In the genomic region with DNA sequence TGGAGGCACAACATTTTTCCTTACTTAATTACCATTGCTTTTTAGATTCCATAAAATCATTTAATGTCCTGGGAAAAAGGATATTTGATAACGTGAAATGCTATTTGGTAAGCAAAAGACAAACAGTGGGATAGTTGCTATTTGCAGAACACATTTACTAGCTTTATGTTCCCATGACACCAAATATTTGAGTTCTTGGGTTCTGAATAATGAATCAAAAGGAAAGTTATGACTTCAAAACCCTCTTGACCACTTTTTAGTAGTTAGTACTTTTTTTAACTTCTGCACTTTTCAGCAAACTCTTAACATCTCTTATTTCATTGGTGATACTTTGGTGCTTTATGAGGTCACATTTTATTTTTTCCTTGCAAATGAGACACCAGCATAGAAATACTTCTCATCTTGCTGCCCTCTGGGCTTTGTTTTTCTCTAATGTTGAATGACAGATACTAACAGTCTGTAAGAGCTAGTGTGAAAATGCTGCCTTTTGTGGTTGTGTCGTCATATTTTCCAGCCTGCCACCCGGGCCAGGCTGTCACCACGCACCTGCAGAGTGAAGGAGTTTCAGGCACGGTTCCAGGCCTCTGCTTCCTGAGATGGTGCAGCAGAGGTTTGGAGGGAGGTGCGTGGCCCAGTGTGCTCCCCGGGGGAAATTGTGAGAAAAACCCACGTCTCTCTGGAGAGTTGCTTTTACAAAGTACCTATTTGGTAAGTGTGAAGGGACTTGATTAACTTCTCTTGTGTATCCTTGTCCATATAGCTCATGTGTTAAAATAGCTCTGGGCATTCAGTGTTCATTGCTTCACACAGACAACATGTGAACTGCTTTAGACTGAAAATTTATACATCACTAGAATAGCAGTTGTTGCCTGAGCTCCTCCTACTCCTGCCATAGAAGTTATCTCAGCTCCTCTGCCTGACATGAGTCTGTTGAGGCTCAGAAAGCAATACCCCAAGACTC, we compare ENCODE assay signal across 9 cellular contexts. TPM values are rescaled to one million over a fixed set of nuclear protein-coding genes. Genes with fewer than 3 reads are reported as not detected.
A peak's percentile ranks its signal among the peaks of the same experiment; 100 is the strongest.
DNase-seq lines count a peak whose midpoint lies in the region; ATAC-seq lines count a peak whose summit lies in the region.
"Had no signal": no experiment of that assay in that cellular context is flagged by ENCODE, and none has a peak within 500 bp of the region (broad histone marks: within the 10 kb centered on the region; RNA-seq: fewer than 3 reads in every experiment).

No MANE protein-coding gene starts in this region.

- H3K4me3 ChIP-seq in CD4-positive, CD25-positive, alpha-beta regulatory T cell (ENCODE audit: low read depth, low read length), result no peak overlapping the region
- H3K4me3 ChIP-seq in SJCRH30, result no peak overlapping the region
- H3K4me3 ChIP-seq: cardiac muscle cell had no signal

- DNase-seq in CD4-positive, CD25-positive, alpha-beta regulatory T cell, result peak; percentile 11 to 44 (median 27)
- DNase-seq in activated CD8-positive, alpha-beta memory T cell treated with anti-CD3 and anti-CD28 coated beads, Interleukin-2, amount 50 U/mL, for 24 hours (ENCODE audit: extremely low read depth), result peak; percentile 20
- peak; percentile 77 for DNase-seq in stimulated activated CD4-positive, alpha-beta T cell treated with anti-CD3 and anti-CD28 coated beads, Interleukin-15, amount 100 ng/mL, for 24 hours
- DNase-seq in SJCRH30 (no peak), GM03348 (ENCODE audit: low spot score) (no peak), AG08396 (ENCODE audit: low spot score) (no peak)

- no peak overlapping the region for H3K27ac ChIP-seq in CD4-positive, CD25-positive, alpha-beta regulatory T cell (ENCODE audit: insufficient read depth, low read length, poor library complexity, severe bottlenecking)
- no peak overlapping the region for H3K27ac ChIP-seq in SJCRH30
- H3K27ac ChIP-seq: cardiac muscle cell had no signal

- peaks cover 0 to 1% (median 0%) of the 10 kb centered on the region in 7 donors for H3K9me3 Mint-ChIP-seq in CD4-positive, CD25-positive, alpha-beta regulatory T cell

- H3K4me1 ChIP-seq in CD4-positive, CD25-positive, alpha-beta regulatory T cell (ENCODE audit: control insufficient read depth, insufficient read depth, low read length, poor library complexity, severe bottlenecking), result peaks cover 6% of the 10 kb centered on the region
- H3K4me1 ChIP-seq in SJCRH30, result no peaks in the 10 kb centered on the region

- H3K36me3 ChIP-seq in CD4-positive, CD25-positive, alpha-beta regulatory T cell (ENCODE audit: control insufficient read depth, insufficient read depth, low read length), result no peaks in the 10 kb centered on the region
- no peaks in the 10 kb centered on the region for H3K36me3 ChIP-seq in SJCRH30
- H3K36me3 ChIP-seq: cardiac muscle cell had no signal

- no peaks in the 10 kb centered on the region for H3K27me3 ChIP-seq in CD4-positive, CD25-positive, alpha-beta regulatory T cell (ENCODE audit: control insufficient read depth, insufficient read depth, low read length)
- H3K27me3 ChIP-seq in SJCRH30, result peaks cover 4% of the 10 kb centered on the region; the same call in 1 of the 2 replicates
- H3K27me3 ChIP-seq: cardiac muscle cell had no signal

- H3K9me3 ChIP-seq in CD4-positive, CD25-positive, alpha-beta regulatory T cell (ENCODE audit: control insufficient read depth in 2 of 2, low read length in 2 of 2), result no peaks in the 10 kb centered on the region
- no peaks in the 10 kb centered on the region; the same call in 1 of the 2 replicates for H3K9me3 ChIP-seq in SJCRH30 (replicated peaks)

- no peaks in the 10 kb centered on the region for H3K36me3 Mint-ChIP-seq in CD4-positive, CD25-positive, alpha-beta regulatory T cell

- peaks cover 0 to 22% (median 15%) of the 10 kb centered on the region in 4 donors for H3K4me1 Mint-ChIP-seq in CD4-positive, CD25-positive, alpha-beta regulatory T cell

- peak overlapping the region in 2 of 4 donors; percentile 23 to 39 for H3K4me3 Mint-ChIP-seq in CD4-positive, CD25-positive, alpha-beta regulatory T cell

- H3K27me3 Mint-ChIP-seq in CD4-positive, CD25-positive, alpha-beta regulatory T cell, result no peaks in the 10 kb centered on the region

- peak overlapping the region; percentile 30 to 73 (median 72) for H3K27ac Mint-ChIP-seq in CD4-positive, CD25-positive, alpha-beta regulatory T cell

- ATAC-seq in CD4-positive, CD25-positive, alpha-beta regulatory T cell (ENCODE audit: low read depth in 2 of 2), result peak; percentile 59 to 62
- ATAC-seq in GM19452 (IDR thresholded peaks at IDR 0.05; ENCODE audit: unreplicated experiment) (peak; percentile 84), HG03469 (IDR thresholded peaks at IDR 0.05; ENCODE audit: unreplicated experiment) (peak; percentile 80)

RNA-seq across cellular contexts. Expression of gene MSL3, which starts 34.7 kb away (rescaled TPM):
- 109 TPM for total RNA-seq in CD4-positive, CD25-positive, alpha-beta regulatory T cell
- 100 to 1,000 TPM in 2 of 4 donors, 10 to 100 TPM in 2; 80.0 to 123 (median 91.7) TPM for polyA plus RNA-seq in CD4-positive, CD25-positive, alpha-beta regulatory T cell
- total RNA-seq in SJCRH30 (2014; rRNA removed; shearing (Covaris generic)), result 37.9 and 41.8 TPM in 2 replicates

Comparison
In these comparisons a context has a peak if more than half of its experiments do, and no peak if none do; other contexts are left out.
1. DNase-seq: peak in CD4-positive, CD25-positive, alpha-beta regulatory T cell (3 of 3), activated CD8-positive, alpha-beta memory T cell treated with anti-CD3 and anti-CD28 coated beads, Interleukin-2, amount 50 U/mL, for 24 hours (single experiment) and stimulated activated CD4-positive, alpha-beta T cell treated with anti-CD3 and anti-CD28 coated beads, Interleukin-15, amount 100 ng/mL, for 24 hours (single experiment); none in SJCRH30 (0 of 2), GM03348 (single experiment) and AG08396 (single experiment).
2. Peak in every context shown above with its lines, with median percentiles within 50 percentile points of each other: ATAC-seq.